ENCODE assay signal across 22 cellular contexts in genomic region chr2:191173206-191173605, GRCh38. TPM values are rescaled to one million over a fixed set of nuclear protein-coding genes. Genes with fewer than 3 reads are reported as not detected.
DNase-seq lines count a peak whose midpoint lies in the region; ATAC-seq and TF ChIP-seq lines count a peak whose summit lies in the region.
"Had no signal": no experiment of that assay in that cellular context is flagged by ENCODE, and none has a peak within 500 bp of the region (broad histone marks: within the 10 kb centered on the region; RNA-seq: fewer than 3 reads in every experiment).

No MANE protein-coding gene starts in this region.

- H3K79me2 ChIP-seq in DND-41 (ENCODE audit: insufficient read depth, low read length) = no peaks in the 10 kb centered on the region
- peaks cover under 1% of the 10 kb centered on the region for H3K79me2 ChIP-seq in mammary epithelial cell (ENCODE audit: insufficient read depth, low read length)
- no peaks in the 10 kb centered on the region for H3K79me2 ChIP-seq in osteoblast (ENCODE audit: insufficient read depth, low read length)
- H3K79me2 ChIP-seq in mesendoderm (ENCODE audit: control insufficient read depth, insufficient read depth, low read length) = no peaks in the 10 kb centered on the region

- dilution Hi-C loops in mammary epithelial cell (cut with HindIII; ENCODE audit: low sequenced_read_pairs) = no loop called here

- intact Hi-C loops in mammary epithelial cell (cut with micrococcal nuclease) = no loop called here

- H4K20me1 ChIP-seq in DND-41 (ENCODE audit: insufficient read depth, low read length) = no peaks in the 10 kb centered on the region
- no peaks in the 10 kb centered on the region for H4K20me1 ChIP-seq in mammary epithelial cell (ENCODE audit: insufficient read depth, low read length)
- H4K20me1 ChIP-seq in osteoblast (ENCODE audit: insufficient read depth, low read length) = no peaks in the 10 kb centered on the region

- no peak overlapping the region for H3K23ac ChIP-seq in mesendoderm (ENCODE audit: low read length)

- H2BK120ac ChIP-seq in mesendoderm (ENCODE audit: low read depth, low read length) = no peak overlapping the region

- no peaks in the 10 kb centered on the region for H3K79me1 ChIP-seq in mesendoderm (ENCODE audit: low read length)

- H3K4me3 ChIP-seq in DND-41 (ENCODE audit: low read depth in 1 of 2, low read length in 2 of 2) (no peak overlapping the region), MG63 (no peak overlapping the region), mammary epithelial cell (replicated peaks in 1 of 3; ENCODE audit: insufficient read depth in 1 of 3, low read depth in 2 of 3, low read length in 3 of 3) (no peak overlapping the region), osteoblast (ENCODE audit: insufficient read depth, low read length) (no peak overlapping the region), mesendoderm (ENCODE audit: low read length) (no peak overlapping the region)
- H3K4me3 ChIP-seq: coronary artery, prostate gland, sigmoid colon had no signal

- in situ Hi-C loops in mammary epithelial cell (cut with MboI; ENCODE audit: low sequenced_read_pairs in 2 of 2) = loop anchor here (5.0 to 25.0 kb wide), 3 partner anchors 72 to 339 kb away; partner anchors contain the start of gene MYO1B (in 2 of the 2)

- H3K18ac ChIP-seq in mesendoderm (ENCODE audit: low read length) = no peak overlapping the region

- H2AK5ac ChIP-seq in mesendoderm (ENCODE audit: low read length) = no peak overlapping the region

- H3K9me3 ChIP-seq in DND-41 (ENCODE audit: insufficient read depth, low read length, severe bottlenecking) (no peaks in the 10 kb centered on the region), MG63 (no peaks in the 10 kb centered on the region), mammary epithelial cell (replicated peaks; ENCODE audit: insufficient read depth, low read length) (no peaks in the 10 kb centered on the region), osteoblast (ENCODE audit: low read depth, low read length) (no peaks in the 10 kb centered on the region)
- H3K9me3 ChIP-seq: prostate gland, sigmoid colon had no signal

- H3K36me3 ChIP-seq in DND-41 (ENCODE audit: insufficient read depth, low read length) (no peaks in the 10 kb centered on the region), MG63 (no peaks in the 10 kb centered on the region), mammary epithelial cell (ENCODE audit: insufficient read depth, low read length) (no peaks in the 10 kb centered on the region), osteoblast (ENCODE audit: insufficient read depth, low read length) (no peaks in the 10 kb centered on the region), mesendoderm (ENCODE audit: control insufficient read depth, insufficient read depth, low read length) (no peaks in the 10 kb centered on the region)
- H3K36me3 ChIP-seq: prostate gland, sigmoid colon had no signal

- DNase-seq in DND-41 = peak; percentile 21
- peak; percentile 25 for DNase-seq in MG63
- no peak for DNase-seq in mammary epithelial cell
- DNase-seq in osteoblast (ENCODE audit: insufficient read length, low spot score, missing footprints) = no peak
- no peak for DNase-seq in mesendoderm
- no peak for DNase-seq in NCI-H1694 (lab: John Stamatoyannopoulos, UW)
- DNase-seq in stimulated activated CD4-positive, alpha-beta T cell treated with anti-CD3 and anti-CD28 coated beads, Interleukin-2, amount 100 ng/mL, for 48 hours = no peak
- DNase-seq: activated CD4-positive, alpha-beta T cell treated with anti-CD3 and anti-CD28 coated beads for 1 hour; activated gamma-delta T cell treated with Interleukin-2 at 50 U/mL for 16 hours; activated T-cell treated with anti-CD3 and anti-CD28 coated beads, Interleukin-2, amount 50 U/mL, for 4 hours; amniotic stem cell; C1 segment of cervical spinal cord; COR-L47; DMS53; effector memory CD8-positive, alpha-beta T cell; MV-4-11; NCI-H146; sigmoid colon; trophoblast cell had no signal

- no peak for TF ChIP-seq CTCF in DND-41 (IDR thresholded peaks at IDR 0.05; ENCODE audit: borderline replicate concordance, extremely low read depth, low read length, poor library complexity, severe bottlenecking)
- TF ChIP-seq CTCF in mammary epithelial cell (conservative IDR thresholded peaks at IDR 0.05 in 1 of 2, IDR thresholded peaks at IDR 0.05 in 1 of 2; ENCODE audit: extremely low read depth in 1 of 2, insufficient read depth in 1 of 2, low read depth in 1 of 2, low read length in 2 of 2) = no peak
- no peak for TF ChIP-seq CTCF in osteoblast (IDR thresholded peaks at IDR 0.05; ENCODE audit: extremely low read depth, low read depth, low read length)

- ATAC-seq in DND-41 (ENCODE audit: insufficient read depth, low read depth) = peak; percentile 68
- ATAC-seq: activated T-cell treated with anti-CD3 and anti-CD28 coated beads, Interleukin-2, amount 50 U/mL, for 4 hours; effector memory CD8-positive, alpha-beta T cell; esophagus mucosa had no signal

- no peak overlapping the region for H3K4ac ChIP-seq in mesendoderm (ENCODE audit: low read depth, low read length)

- no TSS peak for BruUV-seq in mammary epithelial cell (replicated peaks; lab: Mats Ljungman, UMichigan)

- H3K27ac ChIP-seq in DND-41 (ENCODE audit: low read length) (no peak overlapping the region), mammary epithelial cell (ENCODE audit: insufficient read depth, low read depth, low read length) (peak overlapping the region; percentile 99), osteoblast (ENCODE audit: low read depth, low read length) (peak overlapping the region; percentile 80), mesendoderm (ENCODE audit: low read depth, low read length) (no peak overlapping the region)
- H3K27ac ChIP-seq: coronary artery, prostate gland, sigmoid colon had no signal

- no peak overlapping the region for H3K56ac ChIP-seq in mesendoderm (ENCODE audit: low read length)

- H2AFZ ChIP-seq in DND-41 (ENCODE audit: low read depth, low read length) = no peak overlapping the region
- no peak overlapping the region for H2AFZ ChIP-seq in mammary epithelial cell (ENCODE audit: low read depth, low read length)
- H2AFZ ChIP-seq in osteoblast (ENCODE audit: low read length) = no peak overlapping the region

- H4K5ac ChIP-seq in mesendoderm (ENCODE audit: low read length) = no peak overlapping the region

- CTCF ChIA-PET in mammary epithelial cell (lab: Charles Lee; ENCODE audit: low non-redundant PET) = no interaction called here

- H3K4me2 ChIP-seq in DND-41 (ENCODE audit: insufficient read depth, low read length) (no peak overlapping the region), mammary epithelial cell (ENCODE audit: insufficient read depth, low read depth, low read length) (no peak overlapping the region), osteoblast (ENCODE audit: insufficient read depth, low read length) (no peak overlapping the region), mesendoderm (ENCODE audit: low read length) (no peak overlapping the region)

- 83% methylated on average over 3 of the region's 3 CpGs for WGBS in mammary epithelial cell (ENCODE audit: low coverage, missing lambda C conversion rate)
- no CpG with 5 or more reads among the region's 3 CpGs for WGBS in mesendoderm (ENCODE audit: extremely low coverage, insufficient coverage, low lambda C conversion rate)

- H2BK5ac ChIP-seq in mesendoderm (ENCODE audit: low read length) = no peak overlapping the region

- H3K27me3 ChIP-seq in DND-41 (ENCODE audit: insufficient read depth, low read length, poor library complexity) = no peaks in the 10 kb centered on the region
- no peaks in the 10 kb centered on the region for H3K27me3 ChIP-seq in MG63
- no peaks in the 10 kb centered on the region for H3K27me3 ChIP-seq in mammary epithelial cell (ENCODE audit: insufficient read depth, low read length)
- no peaks in the 10 kb centered on the region for H3K27me3 ChIP-seq in osteoblast (ENCODE audit: insufficient read depth, low read length)
- no peaks in the 10 kb centered on the region for H3K27me3 ChIP-seq in mesendoderm (ENCODE audit: insufficient read depth, low read length, poor library complexity)
- H3K27me3 ChIP-seq: sigmoid colon had no signal

- no peak overlapping the region for H2BK15ac ChIP-seq in mesendoderm (replicated peaks; ENCODE audit: low read depth)

- H3K9ac ChIP-seq in DND-41 (ENCODE audit: low read depth, low read length) = no peak overlapping the region
- H3K9ac ChIP-seq in mammary epithelial cell (ENCODE audit: insufficient read depth, low read length) = peak overlapping the region; percentile 88
- no peak overlapping the region for H3K9ac ChIP-seq in mesendoderm (ENCODE audit: low read length)

- no peaks in the 10 kb centered on the region; the same call in 1 of the 2 replicates for H3K4me1 ChIP-seq in DND-41 (ENCODE audit: insufficient read depth, low read length)
- H3K4me1 ChIP-seq in mammary epithelial cell (ENCODE audit: insufficient read depth, low read length) = peaks cover 63% of the 10 kb centered on the region
- H3K4me1 ChIP-seq in osteoblast (ENCODE audit: insufficient read depth, low read length) = peaks cover 55% of the 10 kb centered on the region
- H3K4me1 ChIP-seq in mesendoderm (ENCODE audit: control insufficient read depth, low read depth, low read length) = peaks cover 2% of the 10 kb centered on the region
- H3K4me1 ChIP-seq: prostate gland had no signal

- H4K8ac ChIP-seq in mesendoderm (ENCODE audit: low read depth, low read length) = no peak overlapping the region

RNA-seq across cellular contexts. Expression of gene STAT4, which starts 22.4 kb away (rescaled TPM):
- total RNA-seq in MG63 (2014; rRNA removed; shearing (Covaris generic); ENCODE audit: low replicate concordance) = 1.1 and 2.5 TPM in 2 replicates
- total RNA-seq in mammary epithelial cell (1 to 10 TPM; 2.5 to 4.5 TPM), osteoblast (11.5 and 16.6 TPM in 2 replicates)
- polyA plus RNA-seq in mammary epithelial cell = 1.6 TPM
- 38.2 TPM for polyA minus RNA-seq in mammary epithelial cell
- 0.14 TPM for polyA plus RNA-seq in mesendoderm (2013, experiment 1 of 2)
- polyA plus RNA-seq in mesendoderm (2013, experiment 2 of 2) = 0.32 TPM

Comparison
In these comparisons a context has a peak if more than half of its experiments do, and no peak if none do; other contexts are left out.
1. DNase-seq: peak in DND-41 (single experiment) and MG63 (single experiment); none in mammary epithelial cell (single experiment), osteoblast (single experiment), mesendoderm (single experiment), NCI-H1694 (single experiment) and stimulated activated CD4-positive, alpha-beta T cell treated with anti-CD3 and anti-CD28 coated beads, Interleukin-2, amount 100 ng/mL, for 48 hours (0 of 2).
2. H3K27ac ChIP-seq: peak in mammary epithelial cell (single experiment) and osteoblast (single experiment); none in DND-41 (single experiment) and mesendoderm (single experiment).